In genomic region chr10:80075781-80076180, GRCh38 we compare ENCODE assay signal across 1 cellular context.
TF ChIP-seq lines count a peak whose summit lies in the region.

No MANE protein-coding gene starts in this region.

TF ChIP-seq in GM23338, 12 proteins besides CTCF, POLR2A, EP300 and RAD21 (continued from another document):
- no peak for TF ChIP-seq REST (IDR thresholded peaks at IDR 0.05; ENCODE audit: unreplicated experiment)
- TF ChIP-seq EZH2 (IDR thresholded peaks at IDR 0.05; ENCODE audit: low read depth, unreplicated experiment), result no peak
- no peak for TF ChIP-seq ZNF331 (CRISPR knock-in tag; IDR thresholded peaks at IDR 0.05; ENCODE audit: low read depth)
- no peak for TF ChIP-seq POLR2AphosphoS5 (IDR thresholded peaks at IDR 0.05; ENCODE audit: low read depth)
- TF ChIP-seq, protein P1, sequence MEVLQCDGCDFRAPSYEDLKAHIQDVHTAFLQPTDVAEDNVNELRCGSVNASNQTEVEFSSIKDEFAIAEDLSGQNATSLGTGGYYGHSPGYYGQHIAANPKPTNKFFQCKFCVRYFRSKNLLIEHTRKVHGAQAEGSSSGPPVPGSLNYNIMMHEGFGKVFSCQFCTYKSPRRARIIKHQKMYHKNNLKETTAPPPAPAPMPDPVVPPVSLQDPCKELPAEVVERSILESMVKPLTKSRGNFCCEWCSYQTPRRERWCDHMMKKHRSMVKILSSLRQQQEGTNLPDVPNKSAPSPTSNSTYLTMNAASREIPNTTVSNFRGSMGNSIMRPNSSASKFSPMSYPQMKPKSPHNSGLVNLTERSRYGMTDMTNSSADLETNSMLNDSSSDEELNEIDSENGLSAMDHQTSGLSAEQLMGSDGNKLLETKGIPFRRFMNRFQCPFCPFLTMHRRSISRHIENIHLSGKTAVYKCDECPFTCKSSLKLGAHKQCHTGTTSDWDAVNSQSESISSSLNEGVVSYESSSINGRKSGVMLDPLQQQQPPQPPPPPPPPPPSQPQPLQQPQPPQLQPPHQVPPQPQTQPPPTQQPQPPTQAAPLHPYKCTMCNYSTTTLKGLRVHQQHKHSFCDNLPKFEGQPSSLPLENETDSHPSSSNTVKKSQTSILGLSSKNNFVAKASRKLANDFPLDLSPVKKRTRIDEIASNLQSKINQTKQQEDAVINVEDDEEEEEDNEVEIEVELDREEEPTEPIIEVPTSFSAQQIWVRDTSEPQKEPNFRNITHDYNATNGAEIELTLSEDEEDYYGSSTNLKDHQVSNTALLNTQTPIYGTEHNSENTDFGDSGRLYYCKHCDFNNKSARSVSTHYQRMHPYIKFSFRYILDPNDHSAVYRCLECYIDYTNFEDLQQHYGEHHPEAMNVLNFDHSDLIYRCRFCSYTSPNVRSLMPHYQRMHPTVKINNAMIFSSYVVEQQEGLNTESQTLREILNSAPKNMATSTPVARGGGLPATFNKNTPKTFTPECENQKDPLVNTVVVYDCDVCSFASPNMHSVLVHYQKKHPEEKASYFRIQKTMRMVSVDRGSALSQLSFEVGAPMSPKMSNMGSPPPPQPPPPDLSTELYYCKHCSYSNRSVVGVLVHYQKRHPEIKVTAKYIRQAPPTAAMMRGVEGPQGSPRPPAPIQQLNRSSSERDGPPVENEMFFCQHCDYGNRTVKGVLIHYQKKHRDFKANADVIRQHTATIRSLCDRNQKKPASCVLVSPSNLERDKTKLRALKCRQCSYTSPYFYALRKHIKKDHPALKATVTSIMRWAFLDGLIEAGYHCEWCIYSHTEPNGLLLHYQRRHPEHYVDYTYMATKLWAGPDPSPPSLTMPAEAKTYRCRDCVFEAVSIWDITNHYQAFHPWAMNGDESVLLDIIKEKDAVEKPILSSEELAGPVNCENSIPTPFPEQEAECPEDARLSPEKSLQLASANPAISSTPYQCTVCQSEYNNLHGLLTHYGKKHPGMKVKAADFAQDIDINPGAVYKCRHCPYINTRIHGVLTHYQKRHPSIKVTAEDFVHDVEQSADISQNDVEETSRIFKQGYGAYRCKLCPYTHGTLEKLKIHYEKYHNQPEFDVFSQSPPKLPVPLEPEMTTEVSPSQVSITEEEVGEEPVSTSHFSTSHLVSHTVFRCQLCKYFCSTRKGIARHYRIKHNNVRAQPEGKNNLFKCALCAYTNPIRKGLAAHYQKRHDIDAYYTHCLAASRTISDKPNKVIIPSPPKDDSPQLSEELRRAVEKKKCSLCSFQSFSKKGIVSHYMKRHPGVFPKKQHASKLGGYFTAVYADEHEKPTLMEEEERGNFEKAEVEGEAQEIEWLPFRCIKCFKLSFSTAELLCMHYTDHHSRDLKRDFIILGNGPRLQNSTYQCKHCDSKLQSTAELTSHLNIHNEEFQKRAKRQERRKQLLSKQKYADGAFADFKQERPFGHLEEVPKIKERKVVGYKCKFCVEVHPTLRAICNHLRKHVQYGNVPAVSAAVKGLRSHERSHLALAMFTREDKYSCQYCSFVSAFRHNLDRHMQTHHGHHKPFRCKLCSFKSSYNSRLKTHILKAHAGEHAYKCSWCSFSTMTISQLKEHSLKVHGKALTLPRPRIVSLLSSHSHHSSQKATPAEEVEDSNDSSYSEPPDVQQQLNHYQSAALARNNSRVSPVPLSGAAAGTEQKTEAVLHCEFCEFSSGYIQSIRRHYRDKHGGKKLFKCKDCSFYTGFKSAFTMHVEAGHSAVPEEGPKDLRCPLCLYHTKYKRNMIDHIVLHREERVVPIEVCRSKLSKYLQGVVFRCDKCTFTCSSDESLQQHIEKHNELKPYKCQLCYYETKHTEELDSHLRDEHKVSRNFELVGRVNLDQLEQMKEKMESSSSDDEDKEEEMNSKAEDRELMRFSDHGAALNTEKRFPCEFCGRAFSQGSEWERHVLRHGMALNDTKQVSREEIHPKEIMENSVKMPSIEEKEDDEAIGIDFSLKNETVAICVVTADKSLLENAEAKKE (CRISPR knock-in tag; IDR thresholded peaks at IDR 0.05), result no peak
TF ChIP-seq in GM23338: peak in this region for 0.
